Comparison of ENCODE assay signal across 18 cellular contexts in genomic region chr3:183811638-183812037, GRCh38. TPM values are rescaled to one million over a fixed set of nuclear protein-coding genes. Genes with fewer than 3 reads are reported as not detected.
DNase-seq lines count a peak whose midpoint lies in the region; ATAC-seq and TF ChIP-seq lines count a peak whose summit lies in the region.
"Had no signal": no experiment of that assay in that cellular context is flagged by ENCODE, and none has a peak within 500 bp of the region (broad histone marks: within the 10 kb centered on the region; RNA-seq: fewer than 3 reads in every experiment).

No MANE protein-coding gene starts in this region.

- CTCF ChIA-PET in activated naive CD4-positive, alpha-beta T cell treated with anti-CD3 and anti-CD28 coated beads for 36 hours (lab: Charles Lee) = no interaction called here

- peaks cover 4% of the 10 kb centered on the region for H3K4me1 Mint-ChIP-seq in activated naive CD4-positive, alpha-beta T cell treated with anti-CD3 and anti-CD28 coated beads for 36 hours (ENCODE audit: low read depth)
- peaks cover 17% of the 10 kb centered on the region for H3K4me1 Mint-ChIP-seq in brain
- no peaks in the 10 kb centered on the region for H3K4me1 Mint-ChIP-seq in stimulated activated memory B cell treated with anti-CD40 and anti-IgM and Interleukin-4, amounts not matched to agents 10 μg/mL and 1 μg/mL and 100 μg/mL, for 72 hours

- no peaks in the 10 kb centered on the region for H3K9me2 ChIP-seq in MM.1S (replicated peaks; ENCODE audit: insufficient read depth, low read length)

- no peaks in the 10 kb centered on the region for H3K79me2 ChIP-seq in MM.1S (ENCODE audit: low read length)

- no peaks in the 10 kb centered on the region for H3K9me3 Mint-ChIP-seq in activated naive CD4-positive, alpha-beta T cell treated with anti-CD3 and anti-CD28 coated beads, Interleukin-2, amount 50 U/mL, for 72 hours
- H3K9me3 Mint-ChIP-seq in activated naive CD4-positive, alpha-beta T cell treated with anti-CD3 and anti-CD28 coated beads for 36 hours = no peaks in the 10 kb centered on the region
- no peaks in the 10 kb centered on the region for H3K9me3 Mint-ChIP-seq in brain
- no peaks in the 10 kb centered on the region for H3K9me3 Mint-ChIP-seq in stimulated activated memory B cell treated with anti-CD40 and anti-IgM and Interleukin-4, amounts not matched to agents 10 μg/mL and 1 μg/mL and 100 μg/mL, for 72 hours

- H3K9me3 ChIP-seq in MM.1S (replicated peaks; ENCODE audit: insufficient read depth, low read length) = no peaks in the 10 kb centered on the region
- H3K9me3 ChIP-seq: MG63, Peyer's patch had no signal

- H2AFZ ChIP-seq in MM.1S (ENCODE audit: low read length) = no peak overlapping the region

- H3K4me1 ChIP-seq in foreskin keratinocyte = peaks cover 8% of the 10 kb centered on the region
- peaks cover 22% of the 10 kb centered on the region for H3K4me1 ChIP-seq in MM.1S (ENCODE audit: low read length)
- H3K4me1 ChIP-seq: Peyer's patch had no signal

- TF ChIP-seq CTCF in brain (conservative IDR thresholded peaks at IDR 0.05) = no peak
- TF ChIP-seq CTCF in foreskin keratinocyte (conservative IDR thresholded peaks at IDR 0.05) = no peak
- no peak for TF ChIP-seq CTCF in MM.1S (IDR thresholded peaks at IDR 0.05; ENCODE audit: low read length)

- H3K27me3 Mint-ChIP-seq in activated naive CD4-positive, alpha-beta T cell treated with anti-CD3 and anti-CD28 coated beads for 36 hours (ENCODE audit: low read depth) = no peaks in the 10 kb centered on the region
- no peaks in the 10 kb centered on the region for H3K27me3 Mint-ChIP-seq in brain
- no peaks in the 10 kb centered on the region for H3K27me3 Mint-ChIP-seq in stimulated activated memory B cell treated with anti-CD40 and anti-IgM and Interleukin-4, amounts not matched to agents 10 μg/mL and 1 μg/mL and 100 μg/mL, for 72 hours

- H3K4me3 ChIP-seq in MM.1S (ENCODE audit: low read length) = no peak overlapping the region
- H3K4me3 ChIP-seq: MG63, Peyer's patch had no signal

- intact Hi-C loops in activated naive CD4-positive, alpha-beta T cell treated with anti-CD3 and anti-CD28 coated beads for 36 hours (cut with micrococcal nuclease) = no loop called here

- H3K27me3 ChIP-seq in foreskin keratinocyte (no peaks in the 10 kb centered on the region), MM.1S (replicated peaks; ENCODE audit: insufficient read depth, low read length) (no peaks in the 10 kb centered on the region)
- H3K27me3 ChIP-seq: MG63, Peyer's patch had no signal

- ATAC-seq in activated naive CD4-positive, alpha-beta T cell treated with anti-CD3 and anti-CD28 coated beads, Interleukin-2, amount 50 U/mL, for 72 hours = no peak
- ATAC-seq in foreskin keratinocyte = peak; percentile 62
- ATAC-seq in stimulated activated memory B cell treated with anti-CD40 and anti-IgM and Interleukin-4, amounts not matched to agents 10 μg/mL and 1 μg/mL and 100 μg/mL, for 72 hours = no peak
- ATAC-seq: HepG2 had no signal

- H3K36me3 Mint-ChIP-seq in activated naive CD4-positive, alpha-beta T cell treated with anti-CD3 and anti-CD28 coated beads, Interleukin-2, amount 50 U/mL, for 72 hours = peaks cover 4 to 13% of the 10 kb centered on the region in 2 donors
- peaks cover 32% of the 10 kb centered on the region for H3K36me3 Mint-ChIP-seq in activated naive CD4-positive, alpha-beta T cell treated with anti-CD3 and anti-CD28 coated beads for 36 hours (ENCODE audit: low read depth)
- peaks cover 67% of the 10 kb centered on the region for H3K36me3 Mint-ChIP-seq in brain
- H3K36me3 Mint-ChIP-seq in stimulated activated memory B cell treated with anti-CD40 and anti-IgM and Interleukin-4, amounts not matched to agents 10 μg/mL and 1 μg/mL and 100 μg/mL, for 72 hours = peaks cover 63% of the 10 kb centered on the region

- H3K9ac ChIP-seq in MM.1S (ENCODE audit: low read length) = no peak overlapping the region
- H3K9ac ChIP-seq: KMS-11 had no signal

- H3F3A ChIP-seq in MM.1S (ENCODE audit: insufficient read depth, low read length) = peaks cover 24% of the 10 kb centered on the region

- peak overlapping the region; percentile 7 to 60 for H3K27ac Mint-ChIP-seq in activated naive CD4-positive, alpha-beta T cell treated with anti-CD3 and anti-CD28 coated beads, Interleukin-2, amount 50 U/mL, for 72 hours
- no peak overlapping the region for H3K27ac Mint-ChIP-seq in activated naive CD4-positive, alpha-beta T cell treated with anti-CD3 and anti-CD28 coated beads for 36 hours
- H3K27ac Mint-ChIP-seq in brain = peak overlapping the region in 4 of 5 experiments; percentile 44 to 99 (median 79)
- H3K27ac Mint-ChIP-seq in stimulated activated memory B cell treated with anti-CD40 and anti-IgM and Interleukin-4, amounts not matched to agents 10 μg/mL and 1 μg/mL and 100 μg/mL, for 72 hours = peak overlapping the region; percentile 31

- H3K27ac ChIP-seq in foreskin keratinocyte (peak overlapping the region; percentile 20), MM.1S (ENCODE audit: low read length) (no peak overlapping the region)
- H3K27ac ChIP-seq: C4-2B, KMS-11, Peyer's patch had no signal

- peaks cover 10% of the 10 kb centered on the region for H3K36me3 ChIP-seq in MM.1S (replicated peaks; ENCODE audit: insufficient read depth, low read length)

- no peak overlapping the region for H3K4me2 ChIP-seq in MM.1S (ENCODE audit: low read depth, low read length)
- H3K4me2 ChIP-seq: KMS-11 had no signal

- H3K4me3 Mint-ChIP-seq in activated naive CD4-positive, alpha-beta T cell treated with anti-CD3 and anti-CD28 coated beads for 36 hours = no peak overlapping the region
- no peak overlapping the region for H3K4me3 Mint-ChIP-seq in brain
- no peak overlapping the region for H3K4me3 Mint-ChIP-seq in stimulated activated memory B cell treated with anti-CD40 and anti-IgM and Interleukin-4, amounts not matched to agents 10 μg/mL and 1 μg/mL and 100 μg/mL, for 72 hours

- H4K20me1 ChIP-seq in MM.1S (ENCODE audit: insufficient read depth, low read length) = no peaks in the 10 kb centered on the region

- DNase-seq in activated naive CD4-positive, alpha-beta T cell treated with anti-CD3 and anti-CD28 coated beads, Interleukin-2, amount 50 U/mL, for 72 hours (ENCODE audit: low spot score in 2 of 2) = no peak
- no peak for DNase-seq in activated naive CD4-positive, alpha-beta T cell treated with anti-CD3 and anti-CD28 coated beads for 36 hours
- DNase-seq in foreskin keratinocyte (peak; percentile 63 to 87), SHP77 (lab: John Stamatoyannopoulos, UW) (no peak), MM.1S (no peak)
- no peak for DNase-seq in stimulated activated CD4-positive, alpha-beta T cell treated with anti-CD3 and anti-CD28 coated beads, Interleukin-4, amount 100 ng/mL, for 4 hours
- DNase-seq: H7, MG63, NCI-H1105 treated with DMSO at 0.1 percent for 48 hours, NCI-H187 treated with DMSO at 0.1 percent for 48 hours, NCI-H2171, NCI-H510A had no signal

RNA-seq across cellular contexts. Expression of gene MAP6D1, which starts 13.7 kb away (rescaled TPM):
- total RNA-seq in activated naive CD4-positive, alpha-beta T cell treated with anti-CD3 and anti-CD28 coated beads, Interleukin-2, amount 50 U/mL, for 72 hours = 1 to 10 TPM in 1 of 2 donors, not detected in 1; 1.4 TPM
- 1 to 10 TPM; 1.1 to 1.4 TPM for total RNA-seq in activated naive CD4-positive, alpha-beta T cell treated with anti-CD3 and anti-CD28 coated beads for 36 hours
- polyA plus RNA-seq in brain (ENCODE audit: insufficient read depth, low read depth, low replicate concordance) (47.5 TPM), foreskin keratinocyte (1.4 and 1.5 TPM in 2 replicates)
- total RNA-seq in foreskin keratinocyte = 1.3 and 1.5 TPM in 2 replicates

Comparison
In these comparisons a context has a peak if more than half of its experiments do, and no peak if none do; other contexts are left out.
1. DNase-seq: peak in foreskin keratinocyte (2 of 2); none in activated naive CD4-positive, alpha-beta T cell treated with anti-CD3 and anti-CD28 coated beads, Interleukin-2, amount 50 U/mL, for 72 hours (0 of 2), activated naive CD4-positive, alpha-beta T cell treated with anti-CD3 and anti-CD28 coated beads for 36 hours (single experiment), stimulated activated CD4-positive, alpha-beta T cell treated with anti-CD3 and anti-CD28 coated beads, Interleukin-4, amount 100 ng/mL, for 4 hours (0 of 2), SHP77 (0 of 2) and MM.1S (single experiment).